ENCODE assay signal across 1 cellular context in genomic region chr14:59013672-59014298, GRCh38.
TF ChIP-seq lines count a peak whose summit lies in the region.

No MANE protein-coding gene starts in this region.

TF ChIP-seq in HepG2, 621 proteins besides CTCF, POLR2A, EP300 and RAD21 (continued from another document and continues in another):
- TF ChIP-seq ZBTB10 (CRISPR knock-in tag; IDR thresholded peaks at IDR 0.05; ENCODE audit: borderline replicate concordance): no peak
- TF ChIP-seq ZFP91 (CRISPR knock-in tag; IDR thresholded peaks at IDR 0.05; ENCODE audit: borderline replicate concordance): no peak
- peak; percentile 63; the same call in 1 of the 2 replicates for TF ChIP-seq ZNF552 (CRISPR knock-in tag; IDR thresholded peaks at IDR 0.05; ENCODE audit: borderline replicate concordance)
- TF ChIP-seq FOSL1 (CRISPR knock-in tag; IDR thresholded peaks at IDR 0.05; ENCODE audit: borderline replicate concordance): peak; percentile 99
- TF ChIP-seq NRL (CRISPR knock-in tag; IDR thresholded peaks at IDR 0.05; ENCODE audit: borderline replicate concordance): no peak
- TF ChIP-seq ZNF329 (CRISPR knock-in tag; IDR thresholded peaks at IDR 0.05; ENCODE audit: low read depth): no peak
- no peak for TF ChIP-seq STAG1 (CRISPR knock-in tag; IDR thresholded peaks at IDR 0.05)
- no peak for TF ChIP-seq NFIB (CRISPR knock-in tag; IDR thresholded peaks at IDR 0.05; ENCODE audit: borderline replicate concordance)
- no peak for TF ChIP-seq FUBP1 (CRISPR knock-in tag; IDR thresholded peaks at IDR 0.05; ENCODE audit: borderline replicate concordance)
- no peak for TF ChIP-seq ZNF775 (CRISPR knock-in tag; IDR thresholded peaks at IDR 0.05; ENCODE audit: borderline replicate concordance)
- no peak for TF ChIP-seq ZC3H13 (CRISPR knock-in tag; IDR thresholded peaks at IDR 0.05)
- TF ChIP-seq PITX1 (CRISPR knock-in tag; IDR thresholded peaks at IDR 0.05): peak; percentile 41; the same call in 1 of the 2 replicates
- no peak for TF ChIP-seq SIN3B (IDR thresholded peaks at IDR 0.05; ENCODE audit: low read length)
- no peak for TF ChIP-seq GRHL1 (CRISPR knock-in tag; conservative IDR thresholded peaks at IDR 0.05)
- TF ChIP-seq TAF1 (CRISPR knock-in tag; IDR thresholded peaks at IDR 0.05): no peak
- TF ChIP-seq MXD4 (CRISPR knock-in tag; IDR thresholded peaks at IDR 0.05): 0 out of 2 replicates have a peak, but pooled peaks have one; percentile 20
- TF ChIP-seq ZUFSP (CRISPR knock-in tag; IDR thresholded peaks at IDR 0.05; ENCODE audit: borderline replicate concordance): no peak
- TF ChIP-seq CSRNP1 (CRISPR knock-in tag; IDR thresholded peaks at IDR 0.05): peak; percentile 27; the same call in 1 of the 2 replicates
- no peak for TF ChIP-seq STAT6 (CRISPR knock-in tag; IDR thresholded peaks at IDR 0.05; ENCODE audit: borderline replicate concordance)
- TF ChIP-seq ZNF20 (CRISPR knock-in tag; IDR thresholded peaks at IDR 0.05): no peak
- TF ChIP-seq TEF (CRISPR knock-in tag; IDR thresholded peaks at IDR 0.05): peak; percentile 100
- no peak for TF ChIP-seq PRPF4 (IDR thresholded peaks at IDR 0.05; ENCODE audit: low read depth, low read length, poor library complexity, severe bottlenecking)
- no peak for TF ChIP-seq ZNF460 (CRISPR knock-in tag; IDR thresholded peaks at IDR 0.05; ENCODE audit: borderline replicate concordance)
- TF ChIP-seq ZNF263 (CRISPR knock-in tag; IDR thresholded peaks at IDR 0.05): no peak
- no peak for TF ChIP-seq ZNF260 (CRISPR knock-in tag; IDR thresholded peaks at IDR 0.05; ENCODE audit: borderline replicate concordance, low read depth)
- no peak for TF ChIP-seq ZNF354B (CRISPR knock-in tag; IDR thresholded peaks at IDR 0.05)
- TF ChIP-seq NCOR1 (IDR thresholded peaks at IDR 0.05; ENCODE audit: borderline replicate concordance, low read length): no peak
- TF ChIP-seq ZFY (CRISPR knock-in tag; IDR thresholded peaks at IDR 0.05): peak; percentile 62
- no peak for TF ChIP-seq SMAD9 (CRISPR knock-in tag; IDR thresholded peaks at IDR 0.05)
- no peak for TF ChIP-seq IKZF1 (IDR thresholded peaks at IDR 0.05)
- TF ChIP-seq STAT5B (CRISPR knock-in tag; IDR thresholded peaks at IDR 0.05): no peak
- no peak for TF ChIP-seq HIC2 (CRISPR knock-in tag; IDR thresholded peaks at IDR 0.05; ENCODE audit: low read depth)
- TF ChIP-seq RXRB (CRISPR knock-in tag; IDR thresholded peaks at IDR 0.05; ENCODE audit: borderline replicate concordance): peak; percentile 89
- no peak for TF ChIP-seq HNRNPUL1 (IDR thresholded peaks at IDR 0.05; ENCODE audit: low read depth, low read length)
- no peak for TF ChIP-seq MNT (IDR thresholded peaks at IDR 0.05)
- peak; percentile 89 for TF ChIP-seq FOXO1 (CRISPR knock-in tag; IDR thresholded peaks at IDR 0.05)
- TF ChIP-seq BCL3 (CRISPR knock-in tag; IDR thresholded peaks at IDR 0.05): no peak
- no peak for TF ChIP-seq ZNF296 (CRISPR knock-in tag; conservative IDR thresholded peaks at IDR 0.05)
- peak; percentile 70; the same call in 1 of the 2 replicates for TF ChIP-seq RFXANK (CRISPR knock-in tag; IDR thresholded peaks at IDR 0.05)
- no peak for TF ChIP-seq SMARCC2 (IDR thresholded peaks at IDR 0.05)
- TF ChIP-seq TCF7 (IDR thresholded peaks at IDR 0.05; ENCODE audit: low read depth): no peak
- TF ChIP-seq REPIN1 (CRISPR knock-in tag; IDR thresholded peaks at IDR 0.05; ENCODE audit: borderline replicate concordance, low read depth): no peak; the same call in 1 of the 2 replicates
- no peak for TF ChIP-seq ZNF749 (CRISPR knock-in tag; IDR thresholded peaks at IDR 0.05; ENCODE audit: borderline replicate concordance)
